Comparison of ENCODE assay signal across 1 cellular context in the genomic region with DNA sequence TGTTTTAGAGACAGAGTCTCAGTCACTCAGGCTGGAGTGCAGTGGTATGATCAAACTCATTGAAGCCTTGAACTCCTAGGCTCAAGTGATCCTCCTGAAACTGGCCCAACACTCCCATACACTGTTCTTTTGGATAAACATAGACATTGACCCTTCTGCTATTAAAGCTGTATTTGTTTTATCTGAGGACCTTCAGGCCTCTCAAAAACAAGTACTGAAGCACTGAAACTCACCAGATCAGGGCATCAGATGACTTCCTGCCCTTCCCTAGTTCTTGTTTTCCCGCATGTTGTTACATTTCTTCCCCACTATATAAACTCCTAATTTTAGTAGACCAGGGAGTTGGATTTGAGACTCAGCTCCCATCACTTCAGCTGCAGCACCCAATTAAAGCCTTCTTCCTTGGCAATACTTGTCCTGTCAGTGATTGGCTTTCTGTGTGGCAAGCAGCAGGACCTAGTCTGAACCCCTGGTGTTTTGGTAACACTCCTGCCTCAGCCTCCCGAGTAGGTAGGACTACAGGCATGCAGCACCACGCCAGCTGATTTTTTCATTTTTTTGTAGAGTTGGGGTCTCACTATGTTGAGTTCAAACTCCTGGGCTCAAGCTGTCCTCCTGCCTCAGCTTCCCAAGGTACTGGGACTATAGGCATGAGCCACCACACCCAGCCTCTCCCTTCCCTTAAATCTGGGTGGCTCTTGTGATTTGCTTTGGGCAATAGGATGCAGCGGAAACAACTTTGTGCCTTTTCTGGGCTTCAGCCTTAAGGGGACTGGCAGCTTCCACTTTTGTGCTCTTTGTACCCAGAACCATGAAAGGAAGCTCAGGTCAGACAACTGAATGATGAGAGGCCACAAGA.
TF ChIP-seq lines count a peak whose summit lies in the region.

No MANE protein-coding gene starts in this region.

TF ChIP-seq in HepG2, 621 proteins besides CTCF, POLR2A, EP300 and RAD21 (continued from another document and continues in another):
- TF ChIP-seq, protein P1, sequence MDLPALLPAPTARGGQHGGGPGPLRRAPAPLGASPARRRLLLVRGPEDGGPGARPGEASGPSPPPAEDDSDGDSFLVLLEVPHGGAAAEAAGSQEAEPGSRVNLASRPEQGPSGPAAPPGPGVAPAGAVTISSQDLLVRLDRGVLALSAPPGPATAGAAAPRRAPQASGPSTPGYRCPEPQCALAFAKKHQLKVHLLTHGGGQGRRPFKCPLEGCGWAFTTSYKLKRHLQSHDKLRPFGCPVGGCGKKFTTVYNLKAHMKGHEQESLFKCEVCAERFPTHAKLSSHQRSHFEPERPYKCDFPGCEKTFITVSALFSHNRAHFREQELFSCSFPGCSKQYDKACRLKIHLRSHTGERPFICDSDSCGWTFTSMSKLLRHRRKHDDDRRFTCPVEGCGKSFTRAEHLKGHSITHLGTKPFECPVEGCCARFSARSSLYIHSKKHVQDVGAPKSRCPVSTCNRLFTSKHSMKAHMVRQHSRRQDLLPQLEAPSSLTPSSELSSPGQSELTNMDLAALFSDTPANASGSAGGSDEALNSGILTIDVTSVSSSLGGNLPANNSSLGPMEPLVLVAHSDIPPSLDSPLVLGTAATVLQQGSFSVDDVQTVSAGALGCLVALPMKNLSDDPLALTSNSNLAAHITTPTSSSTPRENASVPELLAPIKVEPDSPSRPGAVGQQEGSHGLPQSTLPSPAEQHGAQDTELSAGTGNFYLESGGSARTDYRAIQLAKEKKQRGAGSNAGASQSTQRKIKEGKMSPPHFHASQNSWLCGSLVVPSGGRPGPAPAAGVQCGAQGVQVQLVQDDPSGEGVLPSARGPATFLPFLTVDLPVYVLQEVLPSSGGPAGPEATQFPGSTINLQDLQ (CRISPR knock-in tag; IDR thresholded peaks at IDR 0.05): no peak
- TF ChIP-seq TBX3 (IDR thresholded peaks at IDR 0.05; ENCODE audit: borderline replicate concordance) (peak; percentile 17; the same call in 1 of the 2 replicates), ZNF230 (CRISPR knock-in tag; IDR thresholded peaks at IDR 0.05) (no peak), PHF5A (CRISPR knock-in tag; IDR thresholded peaks at IDR 0.05; ENCODE audit: low read depth, unreplicated experiment) (no peak), ZBTB21 (CRISPR knock-in tag; IDR thresholded peaks at IDR 0.05) (no peak), MIER2 (CRISPR knock-in tag; IDR thresholded peaks at IDR 0.05) (0 out of 2 replicates have a peak, but pooled peaks have one; percentile 27), ZNF407 (CRISPR knock-in tag; IDR thresholded peaks at IDR 0.05; ENCODE audit: not compliant biosample characterization) (no peak), SOX13 (IDR thresholded peaks at IDR 0.05) (0 out of 2 replicates have a peak, but pooled peaks have one; percentile 26), SOX13 (CRISPR knock-in tag; conservative IDR thresholded peaks at IDR 0.05 in 1 of 2, IDR thresholded peaks at IDR 0.05 in 1 of 2) (peak in 1 of 2 experiments; percentile 76; a peak in 2 of 4 replicates), ZNF543 (CRISPR knock-in tag; IDR thresholded peaks at IDR 0.05) (no peak), RELA (CRISPR knock-in tag; IDR thresholded peaks at IDR 0.05) (no peak), PHF21A (CRISPR knock-in tag; IDR thresholded peaks at IDR 0.05) (peak; percentile 66; the same call in 1 of the 2 replicates), ZNF75D (CRISPR knock-in tag; IDR thresholded peaks at IDR 0.05; ENCODE audit: borderline replicate concordance) (no peak), AKAP8 (CRISPR knock-in tag; IDR thresholded peaks at IDR 0.05) (no peak), ZNF501 (CRISPR knock-in tag; IDR thresholded peaks at IDR 0.05) (peak; percentile 87), NCOA2 (CRISPR knock-in tag; IDR thresholded peaks at IDR 0.05) (peak; percentile 93), REXO4 (CRISPR knock-in tag; IDR thresholded peaks at IDR 0.05; ENCODE audit: borderline replicate concordance) (no peak), NR3C1 (CRISPR knock-in tag; IDR thresholded peaks at IDR 0.05) (no peak), CREM (IDR thresholded peaks at IDR 0.05) (peak; percentile 80), CREM (CRISPR knock-in tag; IDR thresholded peaks at IDR 0.05) (no peak), ESRRA (CRISPR knock-in tag; IDR thresholded peaks at IDR 0.05; ENCODE audit: low read depth) (peak; percentile 30; the same call in 1 of the 2 replicates), SNAPC2 (CRISPR knock-in tag; IDR thresholded peaks at IDR 0.05) (no peak), ZNF431 (CRISPR knock-in tag; IDR thresholded peaks at IDR 0.05; ENCODE audit: borderline replicate concordance, low read depth) (0 out of 2 replicates have a peak, but pooled peaks have one; percentile 59), ZNF607 (CRISPR knock-in tag; IDR thresholded peaks at IDR 0.05; ENCODE audit: borderline replicate concordance) (0 out of 2 replicates have a peak, but pooled peaks have one; percentile 52), POLR2G (IDR thresholded peaks at IDR 0.05; ENCODE audit: low read depth, low read length) (0 out of 2 replicates have a peak, but pooled peaks have one; percentile 38), TBX2 (CRISPR knock-in tag; IDR thresholded peaks at IDR 0.05; ENCODE audit: borderline replicate concordance) (peak; percentile 73), RXRB (CRISPR knock-in tag; IDR thresholded peaks at IDR 0.05; ENCODE audit: borderline replicate concordance) (peak; percentile 84), ASH2L (IDR thresholded peaks at IDR 0.05; ENCODE audit: insufficient read length, low read depth, low read length) (peak; percentile 85), FOXK2 (IDR thresholded peaks at IDR 0.05) (peak; percentile 67; the same call in 1 of the 2 replicates), POLR2AphosphoS5 (IDR thresholded peaks at IDR 0.05; ENCODE audit: low read depth, low read length) (peak; percentile 40), ELF1 (CRISPR knock-in tag; IDR thresholded peaks at IDR 0.05) (0 out of 2 replicates have a peak, but pooled peaks have one; percentile 14), HHEX (CRISPR knock-in tag; IDR thresholded peaks at IDR 0.05) (peak; percentile 63; the same call in 1 of the 2 replicates), PBX2 (CRISPR knock-in tag; IDR thresholded peaks at IDR 0.05) (no peak), PCBP2 (optimal IDR thresholded peaks at IDR 0.05; ENCODE audit: low read depth, low read length, poor library complexity, severe bottlenecking) (no peak), HOXA3 (CRISPR knock-in tag; IDR thresholded peaks at IDR 0.05) (peak; percentile 67; the same call in 1 of the 2 replicates)
- TF ChIP-seq, protein P2, sequence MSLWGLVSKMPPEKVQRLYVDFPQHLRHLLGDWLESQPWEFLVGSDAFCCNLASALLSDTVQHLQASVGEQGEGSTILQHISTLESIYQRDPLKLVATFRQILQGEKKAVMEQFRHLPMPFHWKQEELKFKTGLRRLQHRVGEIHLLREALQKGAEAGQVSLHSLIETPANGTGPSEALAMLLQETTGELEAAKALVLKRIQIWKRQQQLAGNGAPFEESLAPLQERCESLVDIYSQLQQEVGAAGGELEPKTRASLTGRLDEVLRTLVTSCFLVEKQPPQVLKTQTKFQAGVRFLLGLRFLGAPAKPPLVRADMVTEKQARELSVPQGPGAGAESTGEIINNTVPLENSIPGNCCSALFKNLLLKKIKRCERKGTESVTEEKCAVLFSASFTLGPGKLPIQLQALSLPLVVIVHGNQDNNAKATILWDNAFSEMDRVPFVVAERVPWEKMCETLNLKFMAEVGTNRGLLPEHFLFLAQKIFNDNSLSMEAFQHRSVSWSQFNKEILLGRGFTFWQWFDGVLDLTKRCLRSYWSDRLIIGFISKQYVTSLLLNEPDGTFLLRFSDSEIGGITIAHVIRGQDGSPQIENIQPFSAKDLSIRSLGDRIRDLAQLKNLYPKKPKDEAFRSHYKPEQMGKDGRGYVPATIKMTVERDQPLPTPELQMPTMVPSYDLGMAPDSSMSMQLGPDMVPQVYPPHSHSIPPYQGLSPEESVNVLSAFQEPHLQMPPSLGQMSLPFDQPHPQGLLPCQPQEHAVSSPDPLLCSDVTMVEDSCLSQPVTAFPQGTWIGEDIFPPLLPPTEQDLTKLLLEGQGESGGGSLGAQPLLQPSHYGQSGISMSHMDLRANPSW (CRISPR knock-in tag; IDR thresholded peaks at IDR 0.05; ENCODE audit: borderline replicate concordance): peak; percentile 63; the same call in 1 of the 2 replicates
- TF ChIP-seq, protein P3, sequence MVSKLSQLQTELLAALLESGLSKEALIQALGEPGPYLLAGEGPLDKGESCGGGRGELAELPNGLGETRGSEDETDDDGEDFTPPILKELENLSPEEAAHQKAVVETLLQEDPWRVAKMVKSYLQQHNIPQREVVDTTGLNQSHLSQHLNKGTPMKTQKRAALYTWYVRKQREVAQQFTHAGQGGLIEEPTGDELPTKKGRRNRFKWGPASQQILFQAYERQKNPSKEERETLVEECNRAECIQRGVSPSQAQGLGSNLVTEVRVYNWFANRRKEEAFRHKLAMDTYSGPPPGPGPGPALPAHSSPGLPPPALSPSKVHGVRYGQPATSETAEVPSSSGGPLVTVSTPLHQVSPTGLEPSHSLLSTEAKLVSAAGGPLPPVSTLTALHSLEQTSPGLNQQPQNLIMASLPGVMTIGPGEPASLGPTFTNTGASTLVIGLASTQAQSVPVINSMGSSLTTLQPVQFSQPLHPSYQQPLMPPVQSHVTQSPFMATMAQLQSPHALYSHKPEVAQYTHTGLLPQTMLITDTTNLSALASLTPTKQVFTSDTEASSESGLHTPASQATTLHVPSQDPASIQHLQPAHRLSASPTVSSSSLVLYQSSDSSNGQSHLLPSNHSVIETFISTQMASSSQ (IDR thresholded peaks at IDR 0.05; ENCODE audit: low read depth): 0 out of 2 replicates have a peak, but pooled peaks have one; percentile 18
- TF ChIP-seq, protein P3 (CRISPR knock-in tag; IDR thresholded peaks at IDR 0.05; ENCODE audit: borderline replicate concordance): peak; percentile 60; the same call in 1 of the 2 replicates
- TF ChIP-seq, protein P4, sequence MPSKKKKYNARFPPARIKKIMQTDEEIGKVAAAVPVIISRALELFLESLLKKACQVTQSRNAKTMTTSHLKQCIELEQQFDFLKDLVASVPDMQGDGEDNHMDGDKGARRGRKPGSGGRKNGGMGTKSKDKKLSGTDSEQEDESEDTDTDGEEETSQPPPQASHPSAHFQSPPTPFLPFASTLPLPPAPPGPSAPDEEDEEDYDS (CRISPR knock-in tag; IDR thresholded peaks at IDR 0.05): peak; percentile 68
